In the genomic region with DNA sequence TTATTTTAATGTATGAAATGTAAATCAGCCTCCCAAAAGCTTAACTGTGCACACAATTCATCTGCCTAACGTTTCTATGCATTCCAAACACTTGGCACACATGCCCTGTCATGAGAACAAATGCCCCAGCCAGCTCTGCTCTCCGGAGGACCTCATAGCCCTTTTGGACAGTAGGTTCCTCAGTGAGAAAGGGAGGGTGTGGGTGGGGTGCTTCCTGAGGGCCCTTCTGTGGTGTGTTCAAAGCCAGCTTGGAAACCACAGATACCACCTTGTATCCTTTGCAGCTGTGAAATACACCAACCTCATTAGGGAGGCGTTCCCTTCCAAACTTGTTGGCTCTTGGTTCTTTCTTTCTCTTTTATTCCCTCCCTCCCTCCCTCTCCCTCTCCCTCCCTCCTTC, we compare ENCODE assay signal across 1 cellular context.
TF ChIP-seq lines count a peak whose summit lies in the region.

No MANE protein-coding gene starts in this region.

TF ChIP-seq in HepG2, 621 proteins besides CTCF, POLR2A, EP300 and RAD21 (continued from another document):
- TF ChIP-seq, protein P1, sequence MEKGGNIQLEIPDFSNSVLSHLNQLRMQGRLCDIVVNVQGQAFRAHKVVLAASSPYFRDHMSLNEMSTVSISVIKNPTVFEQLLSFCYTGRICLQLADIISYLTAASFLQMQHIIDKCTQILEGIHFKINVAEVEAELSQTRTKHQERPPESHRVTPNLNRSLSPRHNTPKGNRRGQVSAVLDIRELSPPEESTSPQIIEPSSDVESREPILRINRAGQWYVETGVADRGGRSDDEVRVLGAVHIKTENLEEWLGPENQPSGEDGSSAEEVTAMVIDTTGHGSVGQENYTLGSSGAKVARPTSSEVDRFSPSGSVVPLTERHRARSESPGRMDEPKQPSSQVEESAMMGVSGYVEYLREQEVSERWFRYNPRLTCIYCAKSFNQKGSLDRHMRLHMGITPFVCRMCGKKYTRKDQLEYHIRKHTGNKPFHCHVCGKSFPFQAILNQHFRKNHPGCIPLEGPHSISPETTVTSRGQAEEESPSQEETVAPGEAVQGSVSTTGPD (CRISPR knock-in tag; IDR thresholded peaks at IDR 0.05): no peak
- TF ChIP-seq, protein P2, sequence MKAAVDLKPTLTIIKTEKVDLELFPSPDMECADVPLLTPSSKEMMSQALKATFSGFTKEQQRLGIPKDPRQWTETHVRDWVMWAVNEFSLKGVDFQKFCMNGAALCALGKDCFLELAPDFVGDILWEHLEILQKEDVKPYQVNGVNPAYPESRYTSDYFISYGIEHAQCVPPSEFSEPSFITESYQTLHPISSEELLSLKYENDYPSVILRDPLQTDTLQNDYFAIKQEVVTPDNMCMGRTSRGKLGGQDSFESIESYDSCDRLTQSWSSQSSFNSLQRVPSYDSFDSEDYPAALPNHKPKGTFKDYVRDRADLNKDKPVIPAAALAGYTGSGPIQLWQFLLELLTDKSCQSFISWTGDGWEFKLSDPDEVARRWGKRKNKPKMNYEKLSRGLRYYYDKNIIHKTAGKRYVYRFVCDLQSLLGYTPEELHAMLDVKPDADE (CRISPR knock-in tag; IDR thresholded peaks at IDR 0.05): no peak
- no peak for TF ChIP-seq MAFK (conservative IDR thresholded peaks at IDR 0.05 in 1 of 2, IDR thresholded peaks at IDR 0.05 in 1 of 2; ENCODE audit: low read length in 2 of 2)
TF ChIP-seq in HepG2: peak in this region for 0.
